Comparison of ENCODE assay signal across 8 cellular contexts in genomic region chr17:27352481-27353460, GRCh38. TPM values are rescaled to one million over a fixed set of nuclear protein-coding genes. Genes with fewer than 3 reads are reported as not detected.
A peak's percentile ranks its signal among the peaks of the same experiment; 100 is the strongest.
DNase-seq lines count a peak whose midpoint lies in the region; ATAC-seq and TF ChIP-seq lines count a peak whose summit lies in the region.

No MANE protein-coding gene starts in this region.

- H3K27me3 ChIP-seq in dorsolateral prefrontal cortex, result no peaks in the 10 kb centered on the region

- peak overlapping the region; percentile 75 to 87 for H3K4me3 Mint-ChIP-seq in CD14-positive monocyte
- H3K4me3 Mint-ChIP-seq in natural killer cell treated with Interleukin-12 subunit alpha and Interleukin-12 subunit beta and Interleukin-15 and Interleukin-18, amount 100 ng/mL, for 72 hours, result peak overlapping the region; percentile 78

- no peak for ATAC-seq in natural killer cell treated with Interleukin-12 subunit alpha and Interleukin-12 subunit beta and Interleukin-15 and Interleukin-18, amount 100 ng/mL, for 72 hours
- ATAC-seq in GM19023 (IDR thresholded peaks at IDR 0.05; ENCODE audit: unreplicated experiment) (no peak), GM21825 (IDR thresholded peaks at IDR 0.05; ENCODE audit: unreplicated experiment) (no peak)

- peak overlapping the region; percentile 37 to 98 (median 91) for H3K27ac ChIP-seq in dorsolateral prefrontal cortex

- H3K9me3 Mint-ChIP-seq in CD14-positive monocyte, result peaks cover 0 to 2% (median 0%) of the 10 kb centered on the region in 7 donors
- no peaks in the 10 kb centered on the region for H3K9me3 Mint-ChIP-seq in natural killer cell treated with Interleukin-12 subunit alpha and Interleukin-12 subunit beta and Interleukin-15 and Interleukin-18, amount 100 ng/mL, for 72 hours

- peaks cover 0 to 2% (median 0%) of the 10 kb centered on the region in 3 donors for H3K27me3 Mint-ChIP-seq in CD14-positive monocyte (ENCODE audit: low read depth in 3 of 3)
- H3K27me3 Mint-ChIP-seq in natural killer cell treated with Interleukin-12 subunit alpha and Interleukin-12 subunit beta and Interleukin-15 and Interleukin-18, amount 100 ng/mL, for 72 hours, result no peaks in the 10 kb centered on the region

- H3K4me3 ChIP-seq in NB4 (ENCODE audit: low read depth, low read length) (peak overlapping the region; percentile 40), dorsolateral prefrontal cortex (peak overlapping the region; percentile 51 to 89 (median 73))

- H3K36me3 Mint-ChIP-seq in CD14-positive monocyte, result no peaks in the 10 kb centered on the region
- no peaks in the 10 kb centered on the region for H3K36me3 Mint-ChIP-seq in natural killer cell treated with Interleukin-12 subunit alpha and Interleukin-12 subunit beta and Interleukin-15 and Interleukin-18, amount 100 ng/mL, for 72 hours

- no peak for TF ChIP-seq POLR2A in NB4 (IDR thresholded peaks at IDR 0.05; ENCODE audit: extremely low read depth, insufficient read length)

- no peak for DNase-seq in CD14-positive monocyte (ENCODE audit: low spot score)
- no peak for DNase-seq in NB4 (ENCODE audit: low read depth)
- no peak for DNase-seq in dorsolateral prefrontal cortex
- DNase-seq in natural killer cell treated with Interleukin-12 subunit alpha and Interleukin-12 subunit beta and Interleukin-15 and Interleukin-18, amount 100 ng/mL, for 72 hours (ENCODE audit: low spot score), result no peak
- no peak for DNase-seq in T-helper 9 cell
- DNase-seq in NCI-H2171 (lab: John Stamatoyannopoulos, UW), result no peak

- intact Hi-C loops in CD14-positive monocyte (cut with micrococcal nuclease) (loop anchor here (1.0 to 5.0 kb wide), 3 partner anchors 115 to 249 kb away; no protein-coding TSS in a partner anchor), dorsolateral prefrontal cortex (cut with DNase I) (loop anchor here (1.0 to 10.0 kb wide), 7 partner anchors 19 to 300 kb away; partner anchors contain the start of gene KSR1 (in 2 of the 2))

- H3K27ac Mint-ChIP-seq in CD14-positive monocyte, result peak overlapping the region; percentile 73 to 95 (median 89)
- H3K27ac Mint-ChIP-seq in natural killer cell treated with Interleukin-12 subunit alpha and Interleukin-12 subunit beta and Interleukin-15 and Interleukin-18, amount 100 ng/mL, for 72 hours, result peak overlapping the region; percentile 74 to 90

- TF ChIP-seq CTCF in CD14-positive monocyte (IDR thresholded peaks at IDR 0.05) (no peak), NB4 (IDR thresholded peaks at IDR 0.05; ENCODE audit: low read depth, low read length) (no peak), dorsolateral prefrontal cortex (IDR thresholded peaks at IDR 0.05 in 54 of 56, conservative IDR thresholded peaks at IDR 0.05 in 2 of 56; ENCODE audit: low read depth in 1 of 56, partially characterized antibody in 56 of 56) (no peak)

- peaks cover 38% of the 10 kb centered on the region for H3K4me1 Mint-ChIP-seq in CD14-positive monocyte
- H3K4me1 Mint-ChIP-seq in natural killer cell treated with Interleukin-12 subunit alpha and Interleukin-12 subunit beta and Interleukin-15 and Interleukin-18, amount 100 ng/mL, for 72 hours (ENCODE audit: low read depth in 2 of 2), result peaks cover 33 to 38% of the 10 kb centered on the region in 2 donors

RNA-seq across cellular contexts. Expression of gene WSB1, which starts 58.9 kb away (rescaled TPM):
- 100 to 1,000 TPM; 220 to 368 TPM for polyA plus RNA-seq in CD14-positive monocyte
- total RNA-seq in dorsolateral prefrontal cortex, result 100 to 1,000 TPM in 119 of 120 experiments, 10 to 100 TPM in 1; 91.4 to 483 (median 217) TPM
- 100 to 1,000 TPM; 129 to 174 TPM for total RNA-seq in natural killer cell treated with Interleukin-12 subunit alpha and Interleukin-12 subunit beta and Interleukin-15 and Interleukin-18, amount 100 ng/mL, for 72 hours
